Comparison of ENCODE assay signal across 2 cellular contexts in the genomic region with DNA sequence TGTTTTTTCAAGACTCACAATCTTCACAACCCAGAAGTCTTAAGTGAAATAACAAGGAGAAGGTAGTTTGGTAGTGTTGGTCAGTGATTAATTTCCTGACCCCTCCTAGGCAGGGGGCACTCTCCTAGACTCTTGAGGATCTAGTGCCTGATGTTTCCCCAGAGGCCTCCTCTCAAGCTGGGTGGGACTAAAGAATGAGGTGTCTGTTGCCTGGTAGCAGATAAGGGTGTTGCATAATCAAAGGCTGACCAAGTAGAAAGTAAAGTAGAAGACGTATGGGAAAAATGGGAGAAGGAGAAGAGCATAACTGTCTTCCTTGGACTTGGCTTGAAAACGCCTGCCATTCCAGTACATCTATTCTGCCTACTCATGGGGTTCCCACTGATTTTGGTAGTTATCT.
A peak's percentile ranks its signal among the peaks of the same experiment; 100 is the strongest.
TF ChIP-seq lines count a peak whose summit lies in the region.

No MANE protein-coding gene starts in this region.

TF ChIP-seq in IMR-90, 13 proteins besides CTCF, POLR2A, EP300 and RAD21:
- TF ChIP-seq CEBPB (IDR thresholded peaks at IDR 0.05; ENCODE audit: low read depth, low read length), result peak; percentile 80
- TF ChIP-seq, protein P1, sequence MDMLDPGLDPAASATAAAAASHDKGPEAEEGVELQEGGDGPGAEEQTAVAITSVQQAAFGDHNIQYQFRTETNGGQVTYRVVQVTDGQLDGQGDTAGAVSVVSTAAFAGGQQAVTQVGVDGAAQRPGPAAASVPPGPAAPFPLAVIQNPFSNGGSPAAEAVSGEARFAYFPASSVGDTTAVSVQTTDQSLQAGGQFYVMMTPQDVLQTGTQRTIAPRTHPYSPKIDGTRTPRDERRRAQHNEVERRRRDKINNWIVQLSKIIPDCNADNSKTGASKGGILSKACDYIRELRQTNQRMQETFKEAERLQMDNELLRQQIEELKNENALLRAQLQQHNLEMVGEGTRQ (IDR thresholded peaks at IDR 0.05; ENCODE audit: low read depth, low read length), result no peak
- TF ChIP-seq, protein P2, sequence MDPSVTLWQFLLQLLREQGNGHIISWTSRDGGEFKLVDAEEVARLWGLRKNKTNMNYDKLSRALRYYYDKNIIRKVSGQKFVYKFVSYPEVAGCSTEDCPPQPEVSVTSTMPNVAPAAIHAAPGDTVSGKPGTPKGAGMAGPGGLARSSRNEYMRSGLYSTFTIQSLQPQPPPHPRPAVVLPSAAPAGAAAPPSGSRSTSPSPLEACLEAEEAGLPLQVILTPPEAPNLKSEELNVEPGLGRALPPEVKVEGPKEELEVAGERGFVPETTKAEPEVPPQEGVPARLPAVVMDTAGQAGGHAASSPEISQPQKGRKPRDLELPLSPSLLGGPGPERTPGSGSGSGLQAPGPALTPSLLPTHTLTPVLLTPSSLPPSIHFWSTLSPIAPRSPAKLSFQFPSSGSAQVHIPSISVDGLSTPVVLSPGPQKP (IDR thresholded peaks at IDR 0.05; ENCODE audit: borderline replicate concordance, low read depth, low read length), result no peak
- no peak for TF ChIP-seq MAFK (IDR thresholded peaks at IDR 0.05; ENCODE audit: low read depth, low read length)
- TF ChIP-seq RCOR1 (IDR thresholded peaks at IDR 0.05; ENCODE audit: insufficient replicate concordance, low read length), result no peak
- no peak for TF ChIP-seq SMC3 (IDR thresholded peaks at IDR 0.05; ENCODE audit: low read depth, low read length)
- no peak for TF ChIP-seq FOS (IDR thresholded peaks at IDR 0.05; ENCODE audit: low read depth, low read length)
- no peak for TF ChIP-seq MAZ (IDR thresholded peaks at IDR 0.05; ENCODE audit: borderline replicate concordance, low read depth, low read length)

TF ChIP-seq in K562, 482 proteins besides CTCF, POLR2A, EP300 and RAD21:
- TF ChIP-seq, protein P3, sequence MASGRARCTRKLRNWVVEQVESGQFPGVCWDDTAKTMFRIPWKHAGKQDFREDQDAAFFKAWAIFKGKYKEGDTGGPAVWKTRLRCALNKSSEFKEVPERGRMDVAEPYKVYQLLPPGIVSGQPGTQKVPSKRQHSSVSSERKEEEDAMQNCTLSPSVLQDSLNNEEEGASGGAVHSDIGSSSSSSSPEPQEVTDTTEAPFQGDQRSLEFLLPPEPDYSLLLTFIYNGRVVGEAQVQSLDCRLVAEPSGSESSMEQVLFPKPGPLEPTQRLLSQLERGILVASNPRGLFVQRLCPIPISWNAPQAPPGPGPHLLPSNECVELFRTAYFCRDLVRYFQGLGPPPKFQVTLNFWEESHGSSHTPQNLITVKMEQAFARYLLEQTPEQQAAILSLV (tag; IDR thresholded peaks at IDR 0.05), result peak; percentile 57; the same call in 1 of the 2 replicates
- no peak for TF ChIP-seq CEBPG (CRISPR knock-in tag; IDR thresholded peaks at IDR 0.05)
- peak; percentile 72 to 80 for TF ChIP-seq CEBPG (tag; conservative IDR thresholded peaks at IDR 0.05 in 1 of 2, IDR thresholded peaks at IDR 0.05 in 1 of 2)
- TF ChIP-seq, protein P4, sequence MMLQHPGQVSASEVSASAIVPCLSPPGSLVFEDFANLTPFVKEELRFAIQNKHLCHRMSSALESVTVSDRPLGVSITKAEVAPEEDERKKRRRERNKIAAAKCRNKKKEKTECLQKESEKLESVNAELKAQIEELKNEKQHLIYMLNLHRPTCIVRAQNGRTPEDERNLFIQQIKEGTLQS (IDR thresholded peaks at IDR 0.05), result peak; percentile 66
- TF ChIP-seq, protein P4 (CRISPR knock-in tag; conservative IDR thresholded peaks at IDR 0.05), result no peak
- TF ChIP-seq CEBPB (tag; IDR thresholded peaks at IDR 0.05), result peak; percentile 94
- TF ChIP-seq, protein P5, sequence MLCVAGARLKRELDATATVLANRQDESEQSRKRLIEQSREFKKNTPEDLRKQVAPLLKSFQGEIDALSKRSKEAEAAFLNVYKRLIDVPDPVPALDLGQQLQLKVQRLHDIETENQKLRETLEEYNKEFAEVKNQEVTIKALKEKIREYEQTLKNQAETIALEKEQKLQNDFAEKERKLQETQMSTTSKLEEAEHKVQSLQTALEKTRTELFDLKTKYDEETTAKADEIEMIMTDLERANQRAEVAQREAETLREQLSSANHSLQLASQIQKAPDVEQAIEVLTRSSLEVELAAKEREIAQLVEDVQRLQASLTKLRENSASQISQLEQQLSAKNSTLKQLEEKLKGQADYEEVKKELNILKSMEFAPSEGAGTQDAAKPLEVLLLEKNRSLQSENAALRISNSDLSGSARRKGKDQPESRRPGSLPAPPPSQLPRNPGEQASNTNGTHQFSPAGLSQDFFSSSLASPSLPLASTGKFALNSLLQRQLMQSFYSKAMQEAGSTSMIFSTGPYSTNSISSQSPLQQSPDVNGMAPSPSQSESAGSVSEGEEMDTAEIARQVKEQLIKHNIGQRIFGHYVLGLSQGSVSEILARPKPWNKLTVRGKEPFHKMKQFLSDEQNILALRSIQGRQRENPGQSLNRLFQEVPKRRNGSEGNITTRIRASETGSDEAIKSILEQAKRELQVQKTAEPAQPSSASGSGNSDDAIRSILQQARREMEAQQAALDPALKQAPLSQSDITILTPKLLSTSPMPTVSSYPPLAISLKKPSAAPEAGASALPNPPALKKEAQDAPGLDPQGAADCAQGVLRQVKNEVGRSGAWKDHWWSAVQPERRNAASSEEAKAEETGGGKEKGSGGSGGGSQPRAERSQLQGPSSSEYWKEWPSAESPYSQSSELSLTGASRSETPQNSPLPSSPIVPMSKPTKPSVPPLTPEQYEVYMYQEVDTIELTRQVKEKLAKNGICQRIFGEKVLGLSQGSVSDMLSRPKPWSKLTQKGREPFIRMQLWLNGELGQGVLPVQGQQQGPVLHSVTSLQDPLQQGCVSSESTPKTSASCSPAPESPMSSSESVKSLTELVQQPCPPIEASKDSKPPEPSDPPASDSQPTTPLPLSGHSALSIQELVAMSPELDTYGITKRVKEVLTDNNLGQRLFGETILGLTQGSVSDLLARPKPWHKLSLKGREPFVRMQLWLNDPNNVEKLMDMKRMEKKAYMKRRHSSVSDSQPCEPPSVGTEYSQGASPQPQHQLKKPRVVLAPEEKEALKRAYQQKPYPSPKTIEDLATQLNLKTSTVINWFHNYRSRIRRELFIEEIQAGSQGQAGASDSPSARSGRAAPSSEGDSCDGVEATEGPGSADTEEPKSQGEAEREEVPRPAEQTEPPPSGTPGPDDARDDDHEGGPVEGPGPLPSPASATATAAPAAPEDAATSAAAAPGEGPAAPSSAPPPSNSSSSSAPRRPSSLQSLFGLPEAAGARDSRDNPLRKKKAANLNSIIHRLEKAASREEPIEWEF (CRISPR knock-in tag; IDR thresholded peaks at IDR 0.05), result no peak
- TF ChIP-seq MED1 (CRISPR knock-in tag; IDR thresholded peaks at IDR 0.05; ENCODE audit: borderline replicate concordance), result no peak
- TF ChIP-seq GATAD2B (IDR thresholded peaks at IDR 0.05; ENCODE audit: borderline replicate concordance), result no peak
- TF ChIP-seq, protein P6, sequence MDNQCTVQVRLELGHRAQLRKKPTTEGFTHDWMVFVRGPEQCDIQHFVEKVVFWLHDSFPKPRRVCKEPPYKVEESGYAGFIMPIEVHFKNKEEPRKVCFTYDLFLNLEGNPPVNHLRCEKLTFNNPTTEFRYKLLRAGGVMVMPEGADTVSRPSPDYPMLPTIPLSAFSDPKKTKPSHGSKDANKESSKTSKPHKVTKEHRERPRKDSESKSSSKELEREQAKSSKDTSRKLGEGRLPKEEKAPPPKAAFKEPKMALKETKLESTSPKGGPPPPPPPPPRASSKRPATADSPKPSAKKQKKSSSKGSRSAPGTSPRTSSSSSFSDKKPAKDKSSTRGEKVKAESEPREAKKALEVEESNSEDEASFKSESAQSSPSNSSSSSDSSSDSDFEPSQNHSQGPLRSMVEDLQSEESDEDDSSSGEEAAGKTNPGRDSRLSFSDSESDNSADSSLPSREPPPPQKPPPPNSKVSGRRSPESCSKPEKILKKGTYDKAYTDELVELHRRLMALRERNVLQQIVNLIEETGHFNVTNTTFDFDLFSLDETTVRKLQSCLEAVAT (IDR thresholded peaks at IDR 0.05), result no peak
- TF ChIP-seq RFX1 (IDR thresholded peaks at IDR 0.05), result peak; percentile 50
